In the genomic region with DNA sequence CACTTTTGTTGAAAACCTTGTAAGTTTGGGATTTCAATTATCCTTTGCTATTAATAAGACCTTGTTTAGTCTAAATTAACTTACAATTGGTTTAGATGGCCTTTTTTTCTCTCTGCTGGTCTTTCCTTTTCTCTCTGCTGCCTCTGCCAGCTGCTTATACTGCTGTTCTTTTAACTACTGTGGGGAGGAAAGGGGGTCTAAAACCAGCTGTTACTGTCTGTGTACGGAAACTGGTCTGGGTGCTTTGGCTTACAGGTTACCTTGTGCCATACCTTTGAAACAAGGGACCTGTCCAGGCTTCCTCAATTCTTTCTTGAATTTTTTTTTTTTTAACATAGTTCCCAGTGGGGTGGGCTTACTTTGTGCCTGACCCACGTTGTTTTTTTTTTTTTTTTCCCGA, we compare ENCODE assay signal across 8 cellular contexts.
DNase-seq lines count a peak whose midpoint lies in the region; ATAC-seq lines count a peak whose summit lies in the region.
"Not testable (repeated sequence)": the region's sequence is repeated elsewhere in the genome, so short reads cannot be mapped to it uniquely, and the experiment has no call there.

No MANE protein-coding gene starts in this region.

- H3K4me3 ChIP-seq in GM08714 (ENCODE audit: low read length) (peak overlapping the region; percentile 66), SJCRH30 (peak overlapping the region; percentile 30)

- peak; percentile 57 to 82 for DNase-seq in SJCRH30
- DNase-seq in kidney tubule cell (ENCODE audit: low spot score) = peak; percentile 13

- H3K27ac ChIP-seq in SJCRH30 = peak overlapping the region; percentile 61

- peaks cover 14% of the 10 kb centered on the region for H3K4me1 ChIP-seq in SJCRH30

- ATAC-seq in GM18870 (IDR thresholded peaks at IDR 0.05; ENCODE audit: unreplicated experiment) (peak; percentile 54), GM19043 (IDR thresholded peaks at IDR 0.05; ENCODE audit: low read depth, unreplicated experiment) (peak; percentile 48), GM21390 (IDR thresholded peaks at IDR 0.05; ENCODE audit: unreplicated experiment) (peak; percentile 44), HG02678 (IDR thresholded peaks at IDR 0.05; ENCODE audit: unreplicated experiment) (peak; percentile 87), HG03432 (IDR thresholded peaks at IDR 0.05; ENCODE audit: unreplicated experiment) (peak; percentile 65)

- not testable (repeated sequence) for H3K9me3 ChIP-seq in SJCRH30 (replicated peaks)

- H3K36me3 ChIP-seq in SJCRH30 = not testable (repeated sequence)

- not testable (repeated sequence) for H3K27me3 ChIP-seq in SJCRH30

Comparison
In these comparisons a context has a peak if more than half of its experiments do, and no peak if none do; other contexts are left out.
1. Peak in every context shown above with its lines: DNase-seq, ATAC-seq, H3K4me3 ChIP-seq and H3K27ac ChIP-seq.